ENCODE assay signal across 35 cellular contexts in the genomic region with DNA sequence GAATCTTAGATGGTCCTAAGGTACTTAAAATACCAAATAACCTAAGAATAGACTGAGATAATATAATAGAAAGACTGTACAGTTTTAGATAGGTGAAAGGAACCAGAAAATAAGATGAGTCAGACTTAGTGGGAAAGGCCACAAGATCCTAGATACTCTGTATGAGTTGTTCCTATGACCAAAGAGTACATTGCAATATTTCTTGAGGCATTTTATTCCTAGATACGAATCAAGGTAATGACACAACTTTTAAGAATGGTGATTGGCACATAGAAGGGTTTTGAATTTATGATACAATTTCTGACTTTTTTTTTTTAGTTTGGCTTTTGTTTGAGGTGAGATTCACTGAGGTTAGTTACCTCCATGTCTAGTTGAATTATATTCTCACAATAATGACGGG. TPM values are rescaled to one million over a fixed set of nuclear protein-coding genes. Genes with fewer than 3 reads are reported as not detected.
DNase-seq lines count a peak whose midpoint lies in the region; ATAC-seq and TF ChIP-seq lines count a peak whose summit lies in the region.
"Had no signal": no experiment of that assay in that cellular context is flagged by ENCODE, and none has a peak within 500 bp of the region (broad histone marks: within the 10 kb centered on the region; RNA-seq: fewer than 3 reads in every experiment).

No MANE protein-coding gene starts in this region.

- H3K36me3 ChIP-seq in RWPE2 (ENCODE audit: low read depth): no peaks in the 10 kb centered on the region
- H3K36me3 ChIP-seq in trophoblast cell (ENCODE audit: control insufficient read depth in 1 of 2, insufficient read depth in 2 of 2, low read length in 2 of 2): no peaks in the 10 kb centered on the region
- H3K36me3 ChIP-seq in aorta (ENCODE audit: control insufficient read depth in 1 of 2, insufficient read depth in 2 of 2, low read length in 1 of 2): no peaks in the 10 kb centered on the region
- H3K36me3 ChIP-seq: thyroid gland had no signal

- no peaks in the 10 kb centered on the region for H3K79me2 ChIP-seq in trophoblast cell (ENCODE audit: control insufficient read depth, insufficient read depth, low read length, poor library complexity)

- H3K79me1 ChIP-seq in trophoblast cell (ENCODE audit: low read length): no peaks in the 10 kb centered on the region

- no peak overlapping the region for H3K14ac ChIP-seq in trophoblast cell (ENCODE audit: low read length)

- H3K9me3 ChIP-seq in RWPE2 (ENCODE audit: severe bottlenecking) (no peaks in the 10 kb centered on the region), trophoblast cell (ENCODE audit: insufficient read depth, low read depth, low read length) (no peaks in the 10 kb centered on the region), aorta (ENCODE audit: control insufficient read depth, low read length) (no peaks in the 10 kb centered on the region)
- H3K9me3 ChIP-seq: Peyer's patch, spleen, thyroid gland had no signal

- peaks cover 38% of the 10 kb centered on the region for H3K4me1 ChIP-seq in RWPE2 (ENCODE audit: insufficient read depth, poor library complexity, severe bottlenecking)
- H3K4me1 ChIP-seq in trophoblast cell (ENCODE audit: control insufficient read depth in 1 of 2, insufficient read depth in 2 of 2, low read length in 2 of 2): no peaks in the 10 kb centered on the region
- H3K4me1 ChIP-seq in aorta (ENCODE audit: control insufficient read depth in 1 of 2, insufficient read depth in 2 of 2, low read length in 2 of 2): peaks cover 0 to 5% of the 10 kb centered on the region in 2 donors
- H3K4me1 ChIP-seq: Peyer's patch, spleen, thyroid gland had no signal

- H2BK5ac ChIP-seq in trophoblast cell (ENCODE audit: low read depth, low read length, poor library complexity): no peak overlapping the region

- intact Hi-C loops in aorta (cut with DNase I): no loop called here

- H2BK120ac ChIP-seq in trophoblast cell (ENCODE audit: insufficient read depth, low read length, poor library complexity): no peak overlapping the region

- DNase-seq in HS-5 (ENCODE audit: low read depth): peak; percentile 71
- DNase-seq in RWPE2 (ENCODE audit: low spot score): no peak
- peak; percentile 11 for DNase-seq in choroid plexus epithelial cell (ENCODE audit: low read depth)
- DNase-seq in trophoblast cell: peak; percentile 10 to 77
- no peak for DNase-seq in NCI-H146 treated with DMSO at 0.1 percent for 48 hours (lab: John Stamatoyannopoulos, UW; ENCODE audit: unreplicated experiment)
- no peak for DNase-seq in cerebellar cortex (ENCODE audit: low spot score)
- DNase-seq in aorta: no peak
- no peak for DNase-seq in T1000 (lab: John Stamatoyannopoulos, UW)
- DNase-seq: activated naive CD4-positive, alpha-beta T cell; activated T-cell treated with anti-CD3 and anti-CD28 coated beads, Interleukin-2, amount 50 U/mL, for 48 hours; amniotic stem cell; DMS79 treated with DMSO at 0.1 percent for 48 hours; foreskin melanocyte; left ventricle myocardium superior; naive thymus-derived CD4-positive, alpha-beta T cell; NCI-H1417 treated with DMSO at 0.1 percent for 48 hours; NCI-H2107; NCI-H510A; Peyer's patch; retina; spleen; stimulated activated CD4-positive, alpha-beta T cell treated with anti-CD3 and anti-CD28 coated beads, Interleukin-4, amount 100 ng/mL, for 24 hours; stimulated activated naive CD4-positive, alpha-beta T cell; thyroid gland had no signal

- H3K23ac ChIP-seq in trophoblast cell (ENCODE audit: low read length): no peak overlapping the region

- no peaks in the 10 kb centered on the region for H3K27me3 ChIP-seq in RWPE2 (ENCODE audit: insufficient read depth, poor library complexity, severe bottlenecking)
- no peaks in the 10 kb centered on the region for H3K27me3 ChIP-seq in trophoblast cell (ENCODE audit: insufficient read depth, low read length)
- no peaks in the 10 kb centered on the region for H3K27me3 ChIP-seq in aorta (ENCODE audit: control insufficient read depth in 1 of 2, insufficient read depth in 2 of 2, low read length in 1 of 2)
- H3K27me3 ChIP-seq: Peyer's patch, spleen, thyroid gland had no signal

- no peak overlapping the region for H4K91ac ChIP-seq in trophoblast cell (ENCODE audit: low read depth, low read length)

- no peak for TF ChIP-seq CTCF in RWPE2 (IDR thresholded peaks at IDR 0.05; ENCODE audit: poor library complexity, severe bottlenecking)
- no peak for TF ChIP-seq CTCF in choroid plexus epithelial cell (conservative IDR thresholded peaks at IDR 0.05; ENCODE audit: low read depth, low read length)

- no peak overlapping the region for H3K4me2 ChIP-seq in trophoblast cell (ENCODE audit: low read length)

- no peak overlapping the region for H3K9ac ChIP-seq in trophoblast cell (ENCODE audit: low read length)

- H4K12ac ChIP-seq in trophoblast cell (ENCODE audit: low read depth, low read length): no peak overlapping the region

- H3K27ac ChIP-seq in RWPE2 (ENCODE audit: poor library complexity, severe bottlenecking) (peak overlapping the region; percentile 94), trophoblast cell (ENCODE audit: low read depth, low read length) (no peak overlapping the region), aorta (ENCODE audit: low read depth in 1 of 2, low read length in 2 of 2) (no peak overlapping the region)
- H3K27ac ChIP-seq: C4-2B, HL-60, Peyer's patch, SK-N-MC, spleen, thyroid gland, VCaP had no signal

- no peak overlapping the region for H2BK12ac ChIP-seq in trophoblast cell (ENCODE audit: low read length)

- no peak overlapping the region for H3K4me3 ChIP-seq in RWPE2 (ENCODE audit: severe bottlenecking)
- no peak overlapping the region for H3K4me3 ChIP-seq in choroid plexus epithelial cell (ENCODE audit: low read depth, low read length)
- no peak overlapping the region for H3K4me3 ChIP-seq in trophoblast cell (ENCODE audit: low read depth, low read length)
- no peak overlapping the region for H3K4me3 ChIP-seq in aorta (ENCODE audit: low read length in 2 of 2)
- H3K4me3 ChIP-seq: Peyer's patch, SK-N-MC, spleen, thyroid gland had no signal

- H3K18ac ChIP-seq in trophoblast cell (ENCODE audit: low read length): no peak overlapping the region

- H2AK5ac ChIP-seq in trophoblast cell (ENCODE audit: low read length): no peak overlapping the region

- no peak overlapping the region for H2AFZ ChIP-seq in trophoblast cell (ENCODE audit: insufficient read depth, low read length, poor library complexity)

- H4K8ac ChIP-seq in trophoblast cell (ENCODE audit: low read depth, low read length): no peak overlapping the region

- no CpG with 5 or more reads among the region's 2 CpGs for WGBS in trophoblast cell (ENCODE audit: extremely low coverage, insufficient coverage, insufficient read length)
- 88 to 91% methylated on average over 2 of the region's 2 CpGs for WGBS in aorta, 2 donors

- ATAC-seq in RWPE2 (ENCODE audit: low read depth) (peak; percentile 73), aorta (ENCODE audit: low FRiP score) (no peak)
- ATAC-seq: left ventricle myocardium superior; naive thymus-derived CD4-positive, alpha-beta T cell had no signal

- H3K4ac ChIP-seq in trophoblast cell (ENCODE audit: low read depth, low read length): no peak overlapping the region

RNA-seq across cellular contexts. Expression of a gene that starts 30.2 kb away (rescaled TPM):
- 0.08 and 0.15 TPM in 2 replicates for polyA plus RNA-seq in trophoblast cell (2013)
- 1 to 10 TPM; 2.6 to 8.3 TPM for total RNA-seq in aorta
- polyA plus RNA-seq in aorta: 1 to 10 TPM in 1 of 2 donors, under 1 TPM in 1; 0.18 to 7.0 TPM
- total RNA-seq: activated CD4-positive, alpha-beta T cell treated with anti-CD3 and anti-CD28 coated beads, Interleukin-2, amount 10 ng/mL, durations not matched to agents 24 days and 14 days; epithelial cell of proximal tubule had no signal
- polyA plus RNA-seq: IgD-negative memory B cell; naive thymus-derived CD4-positive, alpha-beta T cell had no signal

RNA-seq across cellular contexts. Expression of a gene that starts 52.3 kb away (rescaled TPM):
- not detected in 2 replicates for polyA plus RNA-seq in trophoblast cell (2013)
- total RNA-seq in aorta: not detected
- not detected for polyA plus RNA-seq in aorta
- total RNA-seq: activated CD4-positive, alpha-beta T cell treated with anti-CD3 and anti-CD28 coated beads, Interleukin-2, amount 10 ng/mL, durations not matched to agents 24 days and 14 days; epithelial cell of proximal tubule; H1; left ventricle myocardium superior; mesothelial cell of epicardium; naive thymus-derived CD4-positive, alpha-beta T cell; omental fat pad; spleen; T-helper 2 cell treated with Interferon-gamma antibody and Interleukin-4, amounts not matched to agents 100 ng/mL and 5 ng/mL, for 36 hours; thyroid gland had no signal
- polyA plus RNA-seq: IgD-negative memory B cell; naive thymus-derived CD4-positive, alpha-beta T cell; spleen had no signal

Comparison
In these comparisons a context has a peak if more than half of its experiments do, and no peak if none do; other contexts are left out.
1. DNase-seq: peak in HS-5 (single experiment), choroid plexus epithelial cell (single experiment) and trophoblast cell (2 of 2); none in RWPE2 (single experiment), NCI-H146 treated with DMSO at 0.1 percent for 48 hours (single experiment), cerebellar cortex (single experiment), aorta (0 of 2) and T1000 (single experiment).